Comparison of ENCODE assay signal across 1 cellular context in genomic region chr18:64409511-64409910, GRCh38.
TF ChIP-seq lines count a peak whose summit lies in the region.

No MANE protein-coding gene starts in this region.

TF ChIP-seq in HCT116, 20 proteins besides CTCF, POLR2A, EP300 and RAD21 (continued from another document):
- TF ChIP-seq TCF7L2 (IDR thresholded peaks at IDR 0.05; ENCODE audit: borderline replicate concordance, extremely low read depth, insufficient read depth, insufficient read length) (no peak), POLR2AphosphoS5 (IDR thresholded peaks at IDR 0.05; ENCODE audit: low read depth, low read length) (no peak)
TF ChIP-seq in HCT116: peak in this region for 0.
